8 cellular contexts compared by ENCODE assay signal in the genomic region with DNA sequence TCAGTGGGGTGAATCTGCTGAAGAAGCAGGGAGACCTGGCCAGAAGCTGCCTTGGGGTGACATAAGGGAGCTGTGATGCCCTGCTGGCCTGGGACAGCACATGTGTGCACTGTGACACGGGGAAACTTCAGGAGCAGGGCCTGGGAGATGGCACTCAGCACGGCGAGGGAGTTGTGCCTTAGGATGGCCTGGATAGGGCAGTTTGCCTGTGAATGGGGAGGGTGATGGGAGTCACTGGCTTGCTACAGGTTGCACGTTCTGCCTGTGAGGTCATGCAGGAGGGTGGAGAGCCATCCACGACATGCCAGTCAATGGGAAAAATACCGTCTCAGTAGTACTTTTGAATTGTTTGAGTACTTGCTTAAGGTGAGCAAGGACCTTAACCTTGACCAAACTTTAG.
"Had no signal": no experiment of that assay in that cellular context is flagged by ENCODE, and none has a peak within 500 bp of the region (broad histone marks: within the 10 kb centered on the region; RNA-seq: fewer than 3 reads in every experiment).

No MANE protein-coding gene starts in this region.

- H3K27ac ChIP-seq: HL-60 had no signal

- H3K27me3 Mint-ChIP-seq: IgD-negative memory B cell had no signal

- H3K36me3 ChIP-seq: HAP-1 had no signal

- H3K27ac Mint-ChIP-seq: GM23338, HFFc6, IgD-negative memory B cell had no signal

- DNase-seq: H7, HFFc6 had no signal

- H3K9me3 ChIP-seq: HAP-1 had no signal

- ATAC-seq: GM23338, HCT116, HepG2 had no signal

- H3K4me3 Mint-ChIP-seq: GM23338, HFFc6, IgD-negative memory B cell had no signal

- H3K4me1 Mint-ChIP-seq: IgD-negative memory B cell had no signal

- FAIRE-seq: HepG2 had no signal

- H3K9me3 Mint-ChIP-seq: GM23338, HFFc6 had no signal

- H2AFZ ChIP-seq: GM23338 had no signal

- H3K4me2 ChIP-seq: GM23338 had no signal

- H3K4me3 ChIP-seq: GM23338, HAP-1 had no signal

- H3K36me3 Mint-ChIP-seq: IgD-negative memory B cell had no signal
